1 cellular context compared by ENCODE assay signal in genomic region chr16:86517652-86518258, GRCh38.
TF ChIP-seq lines count a peak whose summit lies in the region.

No MANE protein-coding gene starts in this region.

TF ChIP-seq in GM12878, 131 proteins besides CTCF, POLR2A, EP300 and RAD21:
- peak; percentile 47 for TF ChIP-seq USF1 (IDR thresholded peaks at IDR 0.05; ENCODE audit: borderline replicate concordance, extremely low read length, insufficient read depth, low read depth, low read length)
- TF ChIP-seq YY1 (IDR thresholded peaks at IDR 0.05; ENCODE audit: low read depth, low read length), result no peak
- peak; percentile 49; the same call in 1 of the 2 replicates for TF ChIP-seq SMC3 (IDR thresholded peaks at IDR 0.05; ENCODE audit: borderline replicate concordance, low read length)
- 0 out of 4 replicates have a peak, but pooled peaks of 1 of the 2 experiments have one; percentile 15 for TF ChIP-seq BHLHE40 (IDR thresholded peaks at IDR 0.05; ENCODE audit: borderline replicate concordance in 1 of 2, low read depth in 2 of 2, low read length in 1 of 2)
- TF ChIP-seq SMARCA5 (IDR thresholded peaks at IDR 0.05), result no peak
